In genomic region chr18:79508565-79509535, GRCh38 we compare ENCODE assay signal across 9 cellular contexts.
DNase-seq lines count a peak whose midpoint lies in the region; ATAC-seq and TF ChIP-seq lines count a peak whose summit lies in the region.
"Had no signal": no experiment of that assay in that cellular context is flagged by ENCODE, and none has a peak within 500 bp of the region (broad histone marks: within the 10 kb centered on the region; RNA-seq: fewer than 3 reads in every experiment).

No MANE protein-coding gene starts in this region.

- DNase-seq in HFFc6 (no peak), ascending aorta (ENCODE audit: low spot score in 2 of 2) (peak in 1 of 2 donors; percentile 64), osteoblast (ENCODE audit: insufficient read length, low spot score, missing footprints) (peak; percentile 65), NCI-H2081 treated with DMSO at 0.1 percent for 48 hours (lab: John Stamatoyannopoulos, UW) (no peak), NCI-H748 treated with DMSO at 0.1 percent for 48 hours (lab: John Stamatoyannopoulos, UW) (no peak), putamen (ENCODE audit: low spot score) (no peak)
- DNase-seq: foreskin melanocyte had no signal

- H3K9me3 ChIP-seq in ascending aorta (no peaks in the 10 kb centered on the region), osteoblast (ENCODE audit: low read depth, low read length) (no peaks in the 10 kb centered on the region)

- H4K20me1 ChIP-seq in osteoblast (ENCODE audit: insufficient read depth, low read length), result no peaks in the 10 kb centered on the region

- peak overlapping the region; percentile 81; the same call in 1 of the 2 replicates for H3K4me3 Mint-ChIP-seq in HFFc6

- H3K27ac ChIP-seq in ascending aorta (peak overlapping the region; percentile 90 to 93), osteoblast (ENCODE audit: low read depth, low read length) (no peak overlapping the region)

- H3K9me3 Mint-ChIP-seq in HFFc6, result peaks cover 7% of the 10 kb centered on the region; the same call in 1 of the 2 replicates

- H3K4me1 ChIP-seq in ascending aorta (peaks cover 7 to 31% of the 10 kb centered on the region in 2 donors), osteoblast (ENCODE audit: insufficient read depth, low read length) (peaks cover 19% of the 10 kb centered on the region)

- H3K27me3 Mint-ChIP-seq in HFFc6 (ENCODE audit: insufficient read depth), result peaks cover 6% of the 10 kb centered on the region

- H3K4me3 ChIP-seq in ascending aorta (peak overlapping the region; percentile 57 to 59), osteoblast (ENCODE audit: insufficient read depth, low read length) (no peak overlapping the region)

- H3K27me3 ChIP-seq in ascending aorta, result no peaks in the 10 kb centered on the region
- H3K27me3 ChIP-seq in osteoblast (ENCODE audit: insufficient read depth, low read length), result no peaks in the 10 kb centered on the region

- intact Hi-C loops in ascending aorta (cut with DNase I), result loop anchor here (5.0 to 10.0 kb wide), 2 partner anchors 107 to 444 kb away; partner anchors contain the start of gene ATP9B

- peaks cover 12 to 16% of the 10 kb centered on the region in 2 donors for H3K36me3 ChIP-seq in ascending aorta
- H3K36me3 ChIP-seq in osteoblast (ENCODE audit: insufficient read depth, low read length), result no peaks in the 10 kb centered on the region

- ATAC-seq in GM18498 (IDR thresholded peaks at IDR 0.05; ENCODE audit: unreplicated experiment), result peak; percentile 39
- no peak for ATAC-seq in GM19467 (IDR thresholded peaks at IDR 0.05; ENCODE audit: unreplicated experiment)

- TF ChIP-seq CTCF in HFFc6 (IDR thresholded peaks at IDR 0.05) (no peak), ascending aorta (IDR thresholded peaks at IDR 0.05) (no peak), osteoblast (IDR thresholded peaks at IDR 0.05; ENCODE audit: extremely low read depth, low read depth, low read length) (no peak)

- H2AFZ ChIP-seq in osteoblast (ENCODE audit: low read length), result no peak overlapping the region

- no peaks in the 10 kb centered on the region for H3K36me3 Mint-ChIP-seq in HFFc6 (ENCODE audit: low read depth)

- H3K27ac Mint-ChIP-seq in HFFc6, result no peak overlapping the region

- H3K79me2 ChIP-seq in osteoblast (ENCODE audit: insufficient read depth, low read length), result no peaks in the 10 kb centered on the region

- peak overlapping the region; percentile 94 for H3K4me2 ChIP-seq in osteoblast (ENCODE audit: insufficient read depth, low read length)

- peaks cover 15% of the 10 kb centered on the region for H3K4me1 Mint-ChIP-seq in HFFc6 (ENCODE audit: low read depth)
